In the genomic region with DNA sequence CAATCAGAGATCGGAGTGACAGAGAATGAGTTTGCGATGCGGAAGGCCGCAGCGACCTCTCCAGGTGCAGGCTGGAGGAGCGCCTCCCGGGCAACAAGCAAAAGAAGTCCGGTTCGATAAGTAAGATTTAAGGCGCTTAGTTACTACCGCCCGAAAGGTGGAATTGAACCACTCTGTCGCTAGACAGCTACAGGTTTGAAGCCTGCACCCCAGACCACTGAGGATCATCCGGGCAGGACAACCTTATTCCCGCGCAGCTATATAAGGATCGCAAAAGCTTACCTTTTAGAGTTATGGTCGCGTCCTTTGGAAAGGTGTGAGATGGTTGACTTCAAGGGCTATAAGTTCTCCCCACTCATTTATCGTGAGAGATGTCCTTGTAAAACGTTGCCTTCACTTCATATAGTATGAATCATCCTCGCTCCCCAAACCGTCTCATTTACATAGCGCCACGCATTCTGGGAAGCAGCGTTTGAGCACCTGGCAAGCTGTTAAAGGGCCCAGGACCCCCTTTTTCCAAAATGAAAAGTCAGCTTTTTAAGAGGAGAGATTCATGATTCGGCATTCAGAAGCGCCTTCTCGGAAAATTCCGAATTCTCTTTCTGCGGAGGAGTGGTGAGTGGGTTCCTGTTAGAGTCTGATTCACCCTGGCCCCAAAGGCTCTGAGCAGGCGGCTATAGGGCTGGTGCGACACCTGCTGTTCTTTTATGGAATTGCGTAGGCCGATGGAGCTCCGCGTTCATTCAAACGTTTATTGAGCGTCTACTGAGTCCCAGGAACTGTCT, we compare ENCODE assay signal across 8 cellular contexts. TPM values are rescaled to one million over a fixed set of nuclear protein-coding genes. Genes with fewer than 3 reads are reported as not detected.
DNase-seq lines count a peak whose midpoint lies in the region; TF ChIP-seq lines count a peak whose summit lies in the region.

No MANE protein-coding gene starts in this region.

- H2BK20ac ChIP-seq in H9 (ENCODE audit: low read depth, low read length, poor library complexity, severe bottlenecking) = no peak overlapping the region

- peak overlapping the region; percentile 74 to 80 for H3K4me3 Mint-ChIP-seq in H9

- no peak overlapping the region for H2AFZ ChIP-seq in H9 (ENCODE audit: low read length)

- peaks cover 4% of the 10 kb centered on the region for H3K23me2 ChIP-seq in H9 (ENCODE audit: insufficient read length, low read depth, low read length, poor library complexity, severe bottlenecking)

- peaks cover 17 to 25% of the 10 kb centered on the region in 2 experiments for H3K4me1 Mint-ChIP-seq in H9

- no peaks in the 10 kb centered on the region for H3K36me3 Mint-ChIP-seq in H9 (ENCODE audit: insufficient read depth in 1 of 3, low read depth in 3 of 3)

- H4K8ac ChIP-seq in H9 (replicated peaks; ENCODE audit: insufficient read length, low read depth, low read length) = no peak overlapping the region

- no peak for TF ChIP-seq POLR2A in testis (IDR thresholded peaks at IDR 0.05)

- intact Hi-C loops in testis (cut with DNase I; ENCODE audit: low total_unique reads) = loop anchor here (2.0 kb wide), 1 partner anchor 40 kb away; no protein-coding TSS in a partner anchor

- no peak overlapping the region for H4K91ac ChIP-seq in H9 (ENCODE audit: insufficient read length, low read depth, low read length)

- H3T11ph ChIP-seq in H9 (ENCODE audit: low read length) = no peak overlapping the region

- H3K4me1 ChIP-seq in H9 (ENCODE audit: insufficient read depth, low read length) (no peaks in the 10 kb centered on the region), testis (no peaks in the 10 kb centered on the region)

- no peaks in the 10 kb centered on the region for H3K9me3 ChIP-seq in H9 (ENCODE audit: control insufficient read depth, low read depth, low read length)
- H3K9me3 ChIP-seq in MG63 = no peaks in the 10 kb centered on the region
- no peaks in the 10 kb centered on the region for H3K9me3 ChIP-seq in testis

- H2BK5ac ChIP-seq in H9 (ENCODE audit: insufficient read length, low read length) = peak overlapping the region; percentile 61

- H3K79me2 ChIP-seq in H9 (ENCODE audit: insufficient read depth, low read length) = no peaks in the 10 kb centered on the region

- H2BK120ac ChIP-seq in H9 (ENCODE audit: low read depth, low read length, poor library complexity, severe bottlenecking) = no peak overlapping the region

- no peak overlapping the region for H3K4ac ChIP-seq in H9 (ENCODE audit: low read depth, low read length)

- H3K27me3 ChIP-seq in H9 (ENCODE audit: insufficient read depth, low read length) (no peaks in the 10 kb centered on the region), MG63 (peaks cover 3% of the 10 kb centered on the region; the same call in 1 of the 2 replicates), testis (no peaks in the 10 kb centered on the region)

- H4K20me1 ChIP-seq in H9 (ENCODE audit: control insufficient read depth, insufficient read depth, insufficient read length) = no peaks in the 10 kb centered on the region

- H3K27ac Mint-ChIP-seq in H9 = peak overlapping the region; percentile 99 to 100 (median 99)

- no CpG with 5 or more reads among the region's 39 CpGs for WGBS in H9 (ENCODE audit: extremely low coverage, insufficient read length, low lambda C conversion rate)
- 0 to 1% methylated on average over 38 to 39 of the region's 39 CpGs for WGBS in testis, 2 donors

- peak overlapping the region; percentile 89 for H3K9ac ChIP-seq in H9 (ENCODE audit: extremely low read depth, insufficient read length, low read length)

- DNase-seq in GDM1 (lab: John Stamatoyannopoulos, UW) = peak; percentile 80
- peak; percentile 91 for DNase-seq in H9
- peak; percentile 82 for DNase-seq in MG63
- peak; percentile 41 for DNase-seq in SIG-M5 (lab: John Stamatoyannopoulos, UW)
- DNase-seq in activated naive CD4-positive, alpha-beta T cell treated with Interleukin-2 at 50 U/mL for 16 hours = peak; percentile 93
- peak; percentile 80 for DNase-seq in germinal center (ENCODE audit: low spot score)
- DNase-seq in occipital lobe (lab: John Stamatoyannopoulos, UW) = peak; percentile 76
- DNase-seq in testis = peak; percentile 91

- H2BK12ac ChIP-seq in H9 (ENCODE audit: insufficient read length, low read depth, low read length) = no peak overlapping the region

- H3K27me3 Mint-ChIP-seq in H9 (ENCODE audit: low read depth) = peaks cover 7% of the 10 kb centered on the region

- TF ChIP-seq CTCF in H9 (conservative IDR thresholded peaks at IDR 0.05) (peak; percentile 94), testis (IDR thresholded peaks at IDR 0.05) (peak; percentile 95 to 98 (median 97))

- H3K79me1 ChIP-seq in H9 (ENCODE audit: insufficient read depth, low read depth, low read length, poor library complexity, severe bottlenecking) = no peaks in the 10 kb centered on the region

- H3K4me2 ChIP-seq in H9 (ENCODE audit: insufficient read depth, insufficient read length, low read length) = peak overlapping the region; percentile 50

- H4K5ac ChIP-seq in H9 (ENCODE audit: insufficient read length, low read depth, low read length) = no peak overlapping the region

- no peaks in the 10 kb centered on the region for H3K36me3 ChIP-seq in MG63
- H3K36me3 ChIP-seq in testis (ENCODE audit: low read depth, missing control alignments) = no peaks in the 10 kb centered on the region

- H3K27ac ChIP-seq in H9 (ENCODE audit: insufficient read length, low read depth, low read length) = peak overlapping the region; percentile 57
- peak overlapping the region; percentile 91 to 99 for H3K27ac ChIP-seq in testis

- peak overlapping the region; percentile 90; the same call in 1 of the 2 replicates for H3K14ac ChIP-seq in H9 (ENCODE audit: insufficient read depth, low read length)

- H3K9me3 Mint-ChIP-seq in H9 = no peaks in the 10 kb centered on the region

- H3K4me3 ChIP-seq in MG63 = peak overlapping the region; percentile 69
- peak overlapping the region; percentile 59 to 60 for H3K4me3 ChIP-seq in testis

- no peak overlapping the region for H2BK15ac ChIP-seq in H9 (ENCODE audit: low read depth, low read length)

- peak overlapping the region; percentile 8 for H3K56ac ChIP-seq in H9 (ENCODE audit: insufficient read length, low read depth, low read length)

- H2AK5ac ChIP-seq in H9 (ENCODE audit: insufficient read length, low read length) = no peak overlapping the region

- peak overlapping the region; percentile 90 for H3K18ac ChIP-seq in H9 (ENCODE audit: insufficient read length, low read depth, low read length)

- H3K23ac ChIP-seq in H9 (ENCODE audit: insufficient read length, low read depth, low read length) = no peak overlapping the region

RNA-seq across cellular contexts. Expression of a gene that starts 10.8 kb away (rescaled TPM):
- total RNA-seq in H9 (2021) (1.7 and 2.5 TPM in 2 replicates), occipital lobe (2.2 TPM), testis (1 to 10 TPM; 1.2 to 3.9 TPM)
- total RNA-seq in MG63 (2014; rRNA removed; shearing (Covaris generic); ENCODE audit: low replicate concordance) = 0.33 TPM in 1 of 2 replicates, not detected in the other
- polyA plus RNA-seq in testis (ENCODE audit: insufficient read depth, low read depth, low replicate concordance) = 22.7 TPM

RNA-seq across cellular contexts. Expression of a gene that starts 18.2 kb away (rescaled TPM):
- total RNA-seq in H9 (2021) = 18.9 and 20.1 TPM in 2 replicates
- total RNA-seq in MG63 (2014; rRNA removed; shearing (Covaris generic); ENCODE audit: low replicate concordance) = 4.9 and 6.1 TPM in 2 replicates
- total RNA-seq in occipital lobe = 56.8 TPM
- 1 to 10 TPM; 5.2 to 5.3 TPM for total RNA-seq in testis
- polyA plus RNA-seq in testis (ENCODE audit: insufficient read depth, low read depth, low replicate concordance) = 4.2 TPM

RNA-seq across cellular contexts. Expression of a gene that starts 19.6 kb away (rescaled TPM):
- 7.7 and 8.1 TPM in 2 replicates for total RNA-seq in H9 (2021)
- 6.6 TPM in 1 of 2 replicates, not detected in the other for total RNA-seq in MG63 (2014; rRNA removed; shearing (Covaris generic); ENCODE audit: low replicate concordance)
- 0.47 TPM for total RNA-seq in occipital lobe
- total RNA-seq in testis = 1 to 10 TPM; 1.9 to 2.3 TPM
- 3.4 TPM for polyA plus RNA-seq in testis (ENCODE audit: insufficient read depth, low read depth, low replicate concordance)

RNA-seq across cellular contexts. Expression of a gene that starts 28.6 kb away (rescaled TPM):
- total RNA-seq in H9 (2021) = 157 and 162 TPM in 2 replicates
- 129 and 196 TPM in 2 replicates for total RNA-seq in MG63 (2014; rRNA removed; shearing (Covaris generic); ENCODE audit: low replicate concordance)
- total RNA-seq in occipital lobe = 8.4 TPM
- 10 to 100 TPM; 52.7 to 57.9 TPM for total RNA-seq in testis
- 37.7 TPM for polyA plus RNA-seq in testis (ENCODE audit: insufficient read depth, low read depth, low replicate concordance)

RNA-seq across cellular contexts. Expression of a gene that starts 54.9 kb away (rescaled TPM):
- total RNA-seq in H9 (2021) (62.4 and 66.7 TPM in 2 replicates), occipital lobe (51.2 TPM), testis (10 to 100 TPM; 71.8 to 95.7 TPM)
- 118 and 167 TPM in 2 replicates for total RNA-seq in MG63 (2014; rRNA removed; shearing (Covaris generic); ENCODE audit: low replicate concordance)
- polyA plus RNA-seq in testis (ENCODE audit: insufficient read depth, low read depth, low replicate concordance) = 112 TPM

Comparison
In these comparisons a context has a peak if more than half of its experiments do, and no peak if none do; other contexts are left out.
1. Peak in every context shown above with its lines: DNase-seq, H3K4me3 ChIP-seq and H3K27ac ChIP-seq.
2. DNase-seq: peak in every context shown above with its lines; median percentile 93 in activated naive CD4-positive, alpha-beta T cell treated with Interleukin-2 at 50 U/mL for 16 hours; 91 in H9; 91 in testis; 82 in MG63; 80 in GDM1; 80 in germinal center; 76 in occipital lobe; 41 in SIG-M5.